ENCODE assay signal across 14 cellular contexts in genomic region chr9:113572076-113572861, GRCh38.
A peak's percentile ranks its signal among the peaks of the same experiment; 100 is the strongest.
DNase-seq lines count a peak whose midpoint lies in the region; ATAC-seq and TF ChIP-seq lines count a peak whose summit lies in the region.
"Had no signal": no experiment of that assay in that cellular context is flagged by ENCODE, and none has a peak within 500 bp of the region (broad histone marks: within the 10 kb centered on the region; RNA-seq: fewer than 3 reads in every experiment).

No MANE protein-coding gene starts in this region.

- peaks cover 38% of the 10 kb centered on the region for H3K4me1 Mint-ChIP-seq in Calu3 (ENCODE audit: low read depth, unreplicated experiment)
- peaks cover 55% of the 10 kb centered on the region for H3K4me1 Mint-ChIP-seq in activated CD8-positive, alpha-beta T cell treated with anti-CD3 and anti-CD28 coated beads for 36 hours (ENCODE audit: low read depth)
- peaks cover 14% of the 10 kb centered on the region for H3K4me1 Mint-ChIP-seq in activated T-helper 1 cell treated with anti-CD3 and anti-CD28 coated beads, Interleukin-12 subunit alpha, Interleukin-12 subunit beta, Interleukin-2, Interleukin-4 antibody, amounts not matched to agents 30 ng/mL and 10 ng/mL and 1 ng/mL, durations not matched to agents 14 hours and 24 hours and 36 hours (ENCODE audit: low read depth)

- no peak overlapping the region for H3K4me3 Mint-ChIP-seq in Calu3 (ENCODE audit: low read depth, unreplicated experiment)
- no peak overlapping the region for H3K4me3 Mint-ChIP-seq in activated CD8-positive, alpha-beta T cell treated with anti-CD3 and anti-CD28 coated beads for 36 hours
- no peak overlapping the region for H3K4me3 Mint-ChIP-seq in activated T-helper 1 cell treated with anti-CD3 and anti-CD28 coated beads, Interleukin-12 subunit alpha, Interleukin-12 subunit beta, Interleukin-2, Interleukin-4 antibody, amounts not matched to agents 30 ng/mL and 10 ng/mL and 1 ng/mL, durations not matched to agents 14 hours and 24 hours and 36 hours

- no peaks in the 10 kb centered on the region for H3K9me3 Mint-ChIP-seq in Calu3 (ENCODE audit: low read depth, unreplicated experiment)
- no peaks in the 10 kb centered on the region for H3K9me3 Mint-ChIP-seq in activated CD8-positive, alpha-beta T cell treated with anti-CD3 and anti-CD28 coated beads for 36 hours
- no peaks in the 10 kb centered on the region for H3K9me3 Mint-ChIP-seq in activated T-helper 1 cell treated with anti-CD3 and anti-CD28 coated beads, Interleukin-12 subunit alpha, Interleukin-12 subunit beta, Interleukin-2, Interleukin-4 antibody, amounts not matched to agents 30 ng/mL and 10 ng/mL and 1 ng/mL, durations not matched to agents 14 hours and 24 hours and 36 hours

- H3K36me3 Mint-ChIP-seq in Calu3 (ENCODE audit: insufficient read depth, unreplicated experiment), result peaks cover 19% of the 10 kb centered on the region
- H3K36me3 Mint-ChIP-seq in activated CD8-positive, alpha-beta T cell treated with anti-CD3 and anti-CD28 coated beads for 36 hours (ENCODE audit: low read depth), result peaks cover 5% of the 10 kb centered on the region
- H3K36me3 Mint-ChIP-seq in activated T-helper 1 cell treated with anti-CD3 and anti-CD28 coated beads, Interleukin-12 subunit alpha, Interleukin-12 subunit beta, Interleukin-2, Interleukin-4 antibody, amounts not matched to agents 30 ng/mL and 10 ng/mL and 1 ng/mL, durations not matched to agents 14 hours and 24 hours and 36 hours (ENCODE audit: low read depth), result peaks cover 7% of the 10 kb centered on the region

- TF ChIP-seq POLR2A in heart left ventricle (IDR thresholded peaks at IDR 0.05), result no peak
- TF ChIP-seq POLR2A in ovary (IDR thresholded peaks at IDR 0.05), result no peak

- CTCF ChIA-PET in Calu3 (lab: Charles Lee), result no interaction called here
- CTCF ChIA-PET in activated CD8-positive, alpha-beta T cell treated with anti-CD3 and anti-CD28 coated beads for 36 hours (lab: Charles Lee), result interaction anchor here (1.2 to 1.4 kb wide), 2 partner anchors 41 to 83 kb away, joined by 3 to 4 read pairs; no protein-coding TSS in a partner anchor

- intact Hi-C loops in Calu3 (cut with micrococcal nuclease; ENCODE audit: unreplicated experiment), result no loop called here
- intact Hi-C loops in activated CD8-positive, alpha-beta T cell treated with anti-CD3 and anti-CD28 coated beads for 36 hours (cut with micrococcal nuclease), result no loop called here
- intact Hi-C loops in heart left ventricle (cut with DNase I), result loop anchor here in 2 of 10 donors (5.0 to 10.0 kb wide), 2 partner anchors 47 to 60 kb away; no protein-coding TSS in a partner anchor
- intact Hi-C loops in ovary (cut with DNase I), result loop anchor here in 1 of 4 donors (10.0 kb wide), 1 partner anchor 57 kb away; no protein-coding TSS in a partner anchor
- intact Hi-C loops in activated T-helper 1 cell treated with anti-CD3 and anti-CD28 coated beads, Interleukin-12 subunit alpha, Interleukin-12 subunit beta, Interleukin-2, Interleukin-4 antibody, amounts not matched to agents 30 ng/mL and 10 ng/mL and 1 ng/mL, durations not matched to agents 14 hours and 24 hours and 36 hours (cut with micrococcal nuclease), result no loop called here

- 47 to 60% (median 55%) methylated on average over 8 of the region's 8 CpGs for WGBS in heart left ventricle, 4 donors
- WGBS in ovary, 3 donors, result 79 to 80% (median 80%) methylated on average over 8 of the region's 8 CpGs

- H3K9me3 ChIP-seq in heart left ventricle (no peaks in the 10 kb centered on the region), ovary (no peaks in the 10 kb centered on the region), MG63 (no peaks in the 10 kb centered on the region)
- H3K9me3 ChIP-seq: Peyer's patch had no signal

- no TSS peak for BruUV-seq in Calu3 (replicated peaks; lab: Mats Ljungman, UMichigan)

- H3K27ac ChIP-seq in heart left ventricle, result peak overlapping the region; percentile 47 to 99 (median 82)
- H3K27ac ChIP-seq in ovary, result no peak overlapping the region
- H3K27ac ChIP-seq: parathyroid adenoma, Peyer's patch had no signal

- no peaks in the 10 kb centered on the region for H3K27me3 ChIP-seq in heart left ventricle
- no peaks in the 10 kb centered on the region for H3K27me3 ChIP-seq in ovary
- no peaks in the 10 kb centered on the region for H3K27me3 ChIP-seq in MG63
- H3K27me3 ChIP-seq: Peyer's patch had no signal

- peak overlapping the region; percentile 59 for H3K27ac Mint-ChIP-seq in Calu3 (ENCODE audit: unreplicated experiment)
- peak overlapping the region; percentile 13 for H3K27ac Mint-ChIP-seq in activated CD8-positive, alpha-beta T cell treated with anti-CD3 and anti-CD28 coated beads for 36 hours
- H3K27ac Mint-ChIP-seq in activated T-helper 1 cell treated with anti-CD3 and anti-CD28 coated beads, Interleukin-12 subunit alpha, Interleukin-12 subunit beta, Interleukin-2, Interleukin-4 antibody, amounts not matched to agents 30 ng/mL and 10 ng/mL and 1 ng/mL, durations not matched to agents 14 hours and 24 hours and 36 hours, result no peak overlapping the region

- no peak for TF ChIP-seq CTCF in Calu3 (IDR thresholded peaks at IDR 0.05; ENCODE audit: unreplicated experiment)
- no peak for TF ChIP-seq CTCF in activated CD8-positive, alpha-beta T cell treated with anti-CD3 and anti-CD28 coated beads for 36 hours (IDR thresholded peaks at IDR 0.05)
- TF ChIP-seq CTCF in heart left ventricle (IDR thresholded peaks at IDR 0.05), result no peak
- no peak for TF ChIP-seq CTCF in ovary (IDR thresholded peaks at IDR 0.05)

- DNase-seq in Calu3, result no peak
- DNase-seq in activated CD8-positive, alpha-beta T cell treated with anti-CD3 and anti-CD28 coated beads for 36 hours, result no peak
- DNase-seq in heart left ventricle, result peak in 4 of 5 donors; percentile 27 to 58 (median 52)
- peak in 3 of 5 donors; percentile 7 to 28 (median 7) for DNase-seq in ovary
- no peak for DNase-seq in activated T-helper 1 cell treated with anti-CD3 and anti-CD28 coated beads, Interleukin-12 subunit alpha, Interleukin-12 subunit beta, Interleukin-2, Interleukin-4 antibody, amounts not matched to agents 30 ng/mL and 10 ng/mL and 1 ng/mL, durations not matched to agents 14 hours and 24 hours and 36 hours (ENCODE audit: low spot score)
- DNase-seq in MG63, result no peak
- no peak for DNase-seq in stimulated activated naive CD4-positive, alpha-beta T cell treated with Interleukin-2 at 50 U/mL for 16 hours (lab: John Stamatoyannopoulos, UW)
- no peak for DNase-seq in anterior cingulate cortex (lab: John Stamatoyannopoulos, UW)
- DNase-seq: DMS53, mesendoderm, NCI-H1048, NCI-H446 treated with DMSO at 0.1 percent for 48 hours had no signal

- peaks cover 0 to 3% (median 0%) of the 10 kb centered on the region in 9 donors for H3K36me3 ChIP-seq in heart left ventricle
- H3K36me3 ChIP-seq in ovary, result no peaks in the 10 kb centered on the region
- no peaks in the 10 kb centered on the region for H3K36me3 ChIP-seq in MG63
- H3K36me3 ChIP-seq: Peyer's patch had no signal

- no peaks in the 10 kb centered on the region for H3K27me3 Mint-ChIP-seq in Calu3 (ENCODE audit: unreplicated experiment)
- H3K27me3 Mint-ChIP-seq in activated CD8-positive, alpha-beta T cell treated with anti-CD3 and anti-CD28 coated beads for 36 hours, result no peaks in the 10 kb centered on the region
- no peaks in the 10 kb centered on the region for H3K27me3 Mint-ChIP-seq in activated T-helper 1 cell treated with anti-CD3 and anti-CD28 coated beads, Interleukin-12 subunit alpha, Interleukin-12 subunit beta, Interleukin-2, Interleukin-4 antibody, amounts not matched to agents 30 ng/mL and 10 ng/mL and 1 ng/mL, durations not matched to agents 14 hours and 24 hours and 36 hours (ENCODE audit: insufficient read depth)

- peaks cover 2 to 98% (median 61%) of the 10 kb centered on the region in 12 donors for H3K4me1 ChIP-seq in heart left ventricle
- H3K4me1 ChIP-seq in ovary (ENCODE audit: insufficient read depth), result peaks cover 11% of the 10 kb centered on the region
- H3K4me1 ChIP-seq: parathyroid adenoma had no signal

- ATAC-seq in activated CD8-positive, alpha-beta T cell treated with anti-CD3 and anti-CD28 coated beads for 36 hours, result no peak
- peak; percentile 19 to 54 (median 34) for ATAC-seq in heart left ventricle

- H3K4me3 ChIP-seq in heart left ventricle, result no peak overlapping the region
- no peak overlapping the region for H3K4me3 ChIP-seq in ovary
- no peak overlapping the region for H3K4me3 ChIP-seq in MG63
- H3K4me3 ChIP-seq: Peyer's patch had no signal

- POLR2A ChIA-PET in activated CD8-positive, alpha-beta T cell treated with anti-CD3 and anti-CD28 coated beads for 36 hours (lab: Charles Lee), result no interaction called here

- TF ChIP-seq EP300 in ovary (IDR thresholded peaks at IDR 0.05), result no peak

Comparison
In these comparisons a context has a peak if more than half of its experiments do, and no peak if none do; other contexts are left out.
1. DNase-seq: peak in heart left ventricle (4 of 5) and ovary (3 of 5); none in Calu3 (single experiment), activated CD8-positive, alpha-beta T cell treated with anti-CD3 and anti-CD28 coated beads for 36 hours (single experiment), activated T-helper 1 cell treated with anti-CD3 and anti-CD28 coated beads, Interleukin-12 subunit alpha, Interleukin-12 subunit beta, Interleukin-2, Interleukin-4 antibody, amounts not matched to agents 30 ng/mL and 10 ng/mL and 1 ng/mL, durations not matched to agents 14 hours and 24 hours and 36 hours (single experiment), MG63 (single experiment), stimulated activated naive CD4-positive, alpha-beta T cell treated with Interleukin-2 at 50 U/mL for 16 hours (single experiment) and anterior cingulate cortex (0 of 58).
2. H3K27ac ChIP-seq: peak in heart left ventricle (12 of 12); none in ovary (0 of 2).